ENCODE assay signal across 8 cellular contexts in genomic region chr2:152025678-152026287, GRCh38.
DNase-seq lines count a peak whose midpoint lies in the region; ATAC-seq, FAIRE-seq and TF ChIP-seq lines count a peak whose summit lies in the region.

No MANE protein-coding gene starts in this region.

- peak; percentile 89 for ATAC-seq in HG02840 (IDR thresholded peaks at IDR 0.05; ENCODE audit: low FRiP score, unreplicated experiment)
- ATAC-seq in T-cell (replicated peaks in 1 of 4), result peak; percentile 87 to 96 (median 94)
- peak; percentile 98 for ATAC-seq in left ventricle myocardium superior

- peak; percentile 90 to 99 (median 98) for TF ChIP-seq CTCF in adrenal gland (IDR thresholded peaks at IDR 0.05)

- POLR2A ChIA-PET in T-cell (lab: Charles Lee), result no interaction called here

- no peaks in the 10 kb centered on the region for H3K36me3 ChIP-seq in adrenal gland (replicated peaks in 1 of 2)

- peak overlapping the region in 1 of 2 donors; percentile 45 for H3K27ac Mint-ChIP-seq in T-cell

- no peaks in the 10 kb centered on the region for H3K9me3 Mint-ChIP-seq in T-cell

- H3K4me1 ChIP-seq in adrenal gland (replicated peaks in 1 of 2), result no peaks in the 10 kb centered on the region

- CTCF ChIA-PET in T-cell (lab: Charles Lee), result interaction anchor here (0.6 to 4.2 kb wide), 19 partner anchors 8 to 1652 kb away, joined by 3 to 24 read pairs (median 3); no protein-coding TSS in a partner anchor

- H3K36me3 Mint-ChIP-seq in T-cell, result no peaks in the 10 kb centered on the region

- peak overlapping the region in 1 of 5 donors; percentile 17 for H3K27ac ChIP-seq in adrenal gland

- no peaks in the 10 kb centered on the region for H3K27me3 ChIP-seq in adrenal gland

- no peaks in the 10 kb centered on the region for H3K9me3 ChIP-seq in adrenal gland (replicated peaks in 1 of 3)

- WGBS in adrenal gland, 4 donors, result 14 to 17% (median 16%) methylated on average over 15 of the region's 15 CpGs

- peak overlapping the region in 2 of 4 donors; percentile 39 to 58 for H3K4me3 ChIP-seq in adrenal gland

- intact Hi-C loops in adrenal gland (cut with DNase I), result loop anchor here in 1 of 2 donors (10.0 kb wide), 2 partner anchors 211 to 411 kb away; no protein-coding TSS in a partner anchor
- intact Hi-C loops in left ventricle myocardium superior (cut with micrococcal nuclease), result loop anchor here (10.0 kb wide), 1 partner anchor 411 kb away; no protein-coding TSS in a partner anchor

- peaks cover 11 to 13% of the 10 kb centered on the region in 2 donors for H3K27me3 Mint-ChIP-seq in T-cell

- peaks cover 4 to 12% (median 6%) of the 10 kb centered on the region in 3 donors for H3K4me1 Mint-ChIP-seq in T-cell

- H3K4me3 Mint-ChIP-seq in T-cell, result peak overlapping the region; percentile 67 to 82 (median 74)

- peak; percentile 88 for FAIRE-seq in GM12891 (lab: Jason Lieb, UNC)

- DNase-seq in GM12891 (ENCODE audit: insufficient read length, low spot score) (no peak), NCI-H1417 (lab: John Stamatoyannopoulos, UW) (peak; percentile 66 to 93 (median 80)), T-cell (peak; percentile 42 to 79 (median 69)), adrenal gland (peak; percentile 81 to 95 (median 91)), left ventricle myocardium superior (peak; percentile 92), retina (peak; percentile 93), cortex of kidney (lab: John Stamatoyannopoulos, UW) (no peak)

- TF ChIP-seq POLR2A in GM12891 (IDR thresholded peaks at IDR 0.05; ENCODE audit: low read depth, low read length) (no peak), adrenal gland (IDR thresholded peaks at IDR 0.05) (peak in 1 of 2 donors; percentile 10)

TF ChIP-seq in GM12891, 5 proteins besides CTCF, POLR2A, EP300 and RAD21:
- TF ChIP-seq SPI1 (IDR thresholded peaks at IDR 0.05; ENCODE audit: low read depth, low read length) (0 out of 2 replicates have a peak, but pooled peaks have one; percentile 12), PAX5 (IDR thresholded peaks at IDR 0.05; ENCODE audit: insufficient read depth, low read length, severe bottlenecking) (no peak), POU2F2 (IDR thresholded peaks at IDR 0.05; ENCODE audit: low read depth, low read length) (no peak), TAF1 (IDR thresholded peaks at IDR 0.05; ENCODE audit: low read depth, low read length) (no peak), POLR2AphosphoS5 (IDR thresholded peaks at IDR 0.05; ENCODE audit: low read depth, low read length) (no peak)

Comparison
In these comparisons a context has a peak if more than half of its experiments do, and no peak if none do; other contexts are left out.
1. DNase-seq: peak in NCI-H1417 (3 of 3), T-cell (34 of 34), adrenal gland (7 of 7), left ventricle myocardium superior (single experiment) and retina (single experiment); none in GM12891 (single experiment) and cortex of kidney (single experiment).
2. Peak in every context shown above with its lines, with median percentiles within 50 percentile points of each other: ATAC-seq.